In genomic region chr1:37556712-37557196, GRCh38 we compare ENCODE assay signal across 8 cellular contexts. TPM values are rescaled to one million over a fixed set of nuclear protein-coding genes. Genes with fewer than 3 reads are reported as not detected.
DNase-seq lines count a peak whose midpoint lies in the region; TF ChIP-seq lines count a peak whose summit lies in the region.

Gene DNALI1, plus strand, starts transcription at chr1:37556940. Its CDS starts 55 bp downstream, at chr1:37556995.

- H3K4me3 ChIP-seq in NB4 (ENCODE audit: low read depth, low read length), result no peak within 1 kb of the TSS

- H3K27me3 Mint-ChIP-seq in activated CD4-positive, alpha-beta T cell treated with anti-CD3 and anti-CD28 coated beads, Interleukin-2, amount 10 ng/mL, durations not matched to agents 7 days and 5 days, result no peaks in the 10 kb centered on the region

- POLR2A ChIA-PET in activated CD4-positive, alpha-beta T cell treated with anti-CD3 and anti-CD28 coated beads, Interleukin-2, amount 10 ng/mL, durations not matched to agents 7 days and 5 days (lab: Charles Lee), result no interaction called here

- CTCF ChIA-PET in activated CD4-positive, alpha-beta T cell treated with anti-CD3 and anti-CD28 coated beads, Interleukin-2, amount 10 ng/mL, durations not matched to agents 7 days and 5 days (lab: Charles Lee), result interaction anchor here (0.6 to 1.5 kb wide), 2 partner anchors 54 to 133 kb away, joined by 3 to 6 read pairs; no protein-coding TSS in a partner anchor

- H3K27ac Mint-ChIP-seq in activated CD4-positive, alpha-beta T cell treated with anti-CD3 and anti-CD28 coated beads, Interleukin-2, amount 10 ng/mL, durations not matched to agents 7 days and 5 days, result no peak within 1 kb of the TSS

- peaks cover 51% of the 10 kb centered on the region for H3K4me1 Mint-ChIP-seq in activated CD4-positive, alpha-beta T cell treated with anti-CD3 and anti-CD28 coated beads, Interleukin-2, amount 10 ng/mL, durations not matched to agents 7 days and 5 days

- H3K4me3 Mint-ChIP-seq in activated CD4-positive, alpha-beta T cell treated with anti-CD3 and anti-CD28 coated beads, Interleukin-2, amount 10 ng/mL, durations not matched to agents 7 days and 5 days, result no peak within 1 kb of the TSS

- no peak for TF ChIP-seq POLR2A in NB4 (IDR thresholded peaks at IDR 0.05; ENCODE audit: extremely low read depth, insufficient read length)

- no peak for TF ChIP-seq CTCF in NB4 (IDR thresholded peaks at IDR 0.05; ENCODE audit: low read depth, low read length)

- H3K36me3 Mint-ChIP-seq in activated CD4-positive, alpha-beta T cell treated with anti-CD3 and anti-CD28 coated beads, Interleukin-2, amount 10 ng/mL, durations not matched to agents 7 days and 5 days (ENCODE audit: low read depth), result peaks cover 23% of the 10 kb centered on the region

- DNase-seq in DMS53 (lab: John Stamatoyannopoulos, UW) (peak; percentile 97), NB4 (ENCODE audit: low read depth) (peak; percentile 25), fibroblast of peridontal ligament (ENCODE audit: extremely low read depth) (peak; percentile 86), middle frontal gyrus (ENCODE audit: extremely low spot score, low spot score) (peak; percentile 50), ureter (ENCODE audit: low spot score) (peak; percentile 88), NCI-H2171 (lab: John Stamatoyannopoulos, UW) (no peak), LoVo (ENCODE audit: low spot score) (no peak)
- DNase-seq in activated CD4-positive, alpha-beta T cell treated with anti-CD3 and anti-CD28 coated beads, Interleukin-2, amount 10 ng/mL, durations not matched to agents 7 days and 5 days, result peak; percentile 37

- peaks cover 3% of the 10 kb centered on the region for H3K9me3 Mint-ChIP-seq in activated CD4-positive, alpha-beta T cell treated with anti-CD3 and anti-CD28 coated beads, Interleukin-2, amount 10 ng/mL, durations not matched to agents 7 days and 5 days

RNA-seq across cellular contexts. Expression of gene DNALI1, which starts in this region (rescaled TPM):
- total RNA-seq in activated CD4-positive, alpha-beta T cell treated with anti-CD3 and anti-CD28 coated beads, Interleukin-2, amount 10 ng/mL, durations not matched to agents 7 days and 5 days, result under 1 TPM; 0.40 to 0.47 TPM
- total RNA-seq in ureter, result 11.5 TPM

Comparison
In these comparisons a context has a peak if more than half of its experiments do, and no peak if none do; other contexts are left out.
1. Peak in DNase-seq in activated CD4-positive, alpha-beta T cell treated with anti-CD3 and anti-CD28 coated beads, Interleukin-2, amount 10 ng/mL, durations not matched to agents 7 days and 5 days; RNA of the gene not detected or under 1 TPM.
2. DNase-seq: peak in DMS53 (single experiment), NB4 (single experiment), fibroblast of peridontal ligament (single experiment), middle frontal gyrus (single experiment) and ureter (single experiment); none in NCI-H2171 (single experiment) and LoVo (single experiment).